8 cellular contexts compared by ENCODE assay signal in genomic region chr22:28883657-28883916, GRCh38. TPM values are rescaled to one million over a fixed set of nuclear protein-coding genes. Genes with fewer than 3 reads are reported as not detected.
DNase-seq lines count a peak whose midpoint lies in the region; ATAC-seq, FAIRE-seq and TF ChIP-seq lines count a peak whose summit lies in the region.

No MANE protein-coding gene starts in this region.

- peaks cover 36% of the 10 kb centered on the region for H3K27me3 Mint-ChIP-seq in activated CD8-positive, alpha-beta T cell treated with anti-CD3 and anti-CD28 coated beads for 36 hours

- H3K4me1 ChIP-seq in DOHH2 (ENCODE audit: control insufficient read depth, low read length) (peaks cover 6% of the 10 kb centered on the region; the same call in 1 of the 2 replicates), pancreas (peaks cover 7 to 30% (median 23%) of the 10 kb centered on the region in 3 donors)

- H3K36me3 ChIP-seq in DOHH2 (ENCODE audit: control insufficient read depth, low read length) (no peaks in the 10 kb centered on the region), pancreas (no peaks in the 10 kb centered on the region)

- no peak overlapping the region for H3K27ac ChIP-seq in DOHH2 (ENCODE audit: low read depth, low read length)
- peak overlapping the region in 21 of 59 donors; percentile 19 to 86 (median 66) for H3K27ac ChIP-seq in dorsolateral prefrontal cortex
- peak overlapping the region in 2 of 4 donors; percentile 44 to 58 for H3K27ac ChIP-seq in pancreas

- peaks cover 19% of the 10 kb centered on the region for H3K4me1 Mint-ChIP-seq in activated CD8-positive, alpha-beta T cell treated with anti-CD3 and anti-CD28 coated beads for 36 hours (ENCODE audit: low read depth)

- no peak for FAIRE-seq in pancreas (lab: Jason Lieb, UNC)

- no peak overlapping the region for H3K4me3 Mint-ChIP-seq in activated CD8-positive, alpha-beta T cell treated with anti-CD3 and anti-CD28 coated beads for 36 hours

- H3K36me3 Mint-ChIP-seq in activated CD8-positive, alpha-beta T cell treated with anti-CD3 and anti-CD28 coated beads for 36 hours (ENCODE audit: low read depth), result no peaks in the 10 kb centered on the region

- peak overlapping the region; percentile 39; the same call in 1 of the 2 replicates for H3K4me2 ChIP-seq in DOHH2 (ENCODE audit: low read length)

- CTCF ChIA-PET in activated CD8-positive, alpha-beta T cell treated with anti-CD3 and anti-CD28 coated beads for 36 hours (lab: Charles Lee), result interaction anchor here (2.2 kb wide), 1 partner anchor 28 kb away, joined by 8 read pairs; no protein-coding TSS in a partner anchor

- TF ChIP-seq CTCF in DOHH2 (IDR thresholded peaks at IDR 0.05; ENCODE audit: low read depth, low read length, poor library complexity, severe bottlenecking), result no peak
- TF ChIP-seq CTCF in dorsolateral prefrontal cortex (IDR thresholded peaks at IDR 0.05 in 54 of 56, conservative IDR thresholded peaks at IDR 0.05 in 2 of 56; ENCODE audit: low read depth in 1 of 56, partially characterized antibody in 56 of 56), result no peak
- no peak for TF ChIP-seq CTCF in pancreas (IDR thresholded peaks at IDR 0.05)
- TF ChIP-seq CTCF in activated CD8-positive, alpha-beta T cell treated with anti-CD3 and anti-CD28 coated beads for 36 hours (IDR thresholded peaks at IDR 0.05), result no peak

- intact Hi-C loops in dorsolateral prefrontal cortex (cut with DNase I) (loop anchor here in 1 of 2 donors (2.0 kb wide), 1 partner anchor 141 kb away; the partner anchor contains the start of gene HSCB), pancreas (cut with DNase I) (no loop called here)
- intact Hi-C loops in activated CD8-positive, alpha-beta T cell treated with anti-CD3 and anti-CD28 coated beads for 36 hours (cut with micrococcal nuclease), result no loop called here

- no peak for DNase-seq in dorsolateral prefrontal cortex
- DNase-seq in pancreas, result no peak
- no peak for DNase-seq in iPS-NIHi11 (ENCODE audit: low spot score)
- DNase-seq in activated CD8-positive, alpha-beta T cell treated with anti-CD3 and anti-CD28 coated beads for 36 hours, result no peak
- DNase-seq in NCI-H2171 (lab: John Stamatoyannopoulos, UW), result no peak
- DNase-seq in cerebellar cortex (ENCODE audit: low spot score), result no peak

- no peaks in the 10 kb centered on the region for H4K20me1 ChIP-seq in DOHH2 (ENCODE audit: control insufficient read depth, insufficient read depth, low read depth, low read length)

- H3K79me2 ChIP-seq in DOHH2 (ENCODE audit: control insufficient read depth, low read length), result no peaks in the 10 kb centered on the region

- H3K27me3 ChIP-seq in DOHH2 (ENCODE audit: control insufficient read depth, low read length) (peaks cover 34% of the 10 kb centered on the region), dorsolateral prefrontal cortex (no peaks in the 10 kb centered on the region), pancreas (no peaks in the 10 kb centered on the region)

- WGBS in pancreas, 2 donors, result 1% methylated on average over 48 of the region's 48 CpGs; no CpG with 5 or more reads in 1 of the 2 donors

- H3K9me3 Mint-ChIP-seq in activated CD8-positive, alpha-beta T cell treated with anti-CD3 and anti-CD28 coated beads for 36 hours, result no peaks in the 10 kb centered on the region

- ATAC-seq in HG03159 (IDR thresholded peaks at IDR 0.05; ENCODE audit: unreplicated experiment) (peak; percentile 24), pancreas (no peak)
- no peak for ATAC-seq in activated CD8-positive, alpha-beta T cell treated with anti-CD3 and anti-CD28 coated beads for 36 hours

- H3K9me3 ChIP-seq in DOHH2 (ENCODE audit: control insufficient read depth, insufficient read depth, low read length) (no peaks in the 10 kb centered on the region), pancreas (no peaks in the 10 kb centered on the region)

- POLR2A ChIA-PET in activated CD8-positive, alpha-beta T cell treated with anti-CD3 and anti-CD28 coated beads for 36 hours (lab: Charles Lee), result interaction anchor here (0.5 to 2.1 kb wide), 2 partner anchors 24 to 886 kb away, joined by 3 to 11 read pairs; no protein-coding TSS in a partner anchor

- no peaks in the 10 kb centered on the region for H3K9me2 ChIP-seq in DOHH2 (replicated peaks; ENCODE audit: control insufficient read depth, low read length)

- H3K4me3 ChIP-seq in DOHH2 (ENCODE audit: low read length) (peak overlapping the region; percentile 38), dorsolateral prefrontal cortex (peak overlapping the region; percentile 53 to 83 (median 72)), pancreas (peak overlapping the region; percentile 33 to 59 (median 55))

- H3F3A ChIP-seq in DOHH2 (ENCODE audit: control insufficient read depth, insufficient read depth), result no peaks in the 10 kb centered on the region

- no peak overlapping the region for H3K27ac Mint-ChIP-seq in activated CD8-positive, alpha-beta T cell treated with anti-CD3 and anti-CD28 coated beads for 36 hours

RNA-seq across cellular contexts. Expression of gene ZNRF3, which starts 0.2 kb away (rescaled TPM):
- 10 to 100 TPM; 13.3 to 65.5 (median 24.6) TPM for total RNA-seq in dorsolateral prefrontal cortex
- 1 to 10 TPM; 3.0 to 6.8 (median 4.9) TPM for total RNA-seq in pancreas
- 1 to 10 TPM; 2.4 to 3.1 TPM for polyA plus RNA-seq in pancreas
- total RNA-seq in activated CD8-positive, alpha-beta T cell treated with anti-CD3 and anti-CD28 coated beads for 36 hours, result 1 to 10 TPM; 2.0 to 2.5 TPM
